Comparison of ENCODE assay signal across 1 cellular context in the genomic region with DNA sequence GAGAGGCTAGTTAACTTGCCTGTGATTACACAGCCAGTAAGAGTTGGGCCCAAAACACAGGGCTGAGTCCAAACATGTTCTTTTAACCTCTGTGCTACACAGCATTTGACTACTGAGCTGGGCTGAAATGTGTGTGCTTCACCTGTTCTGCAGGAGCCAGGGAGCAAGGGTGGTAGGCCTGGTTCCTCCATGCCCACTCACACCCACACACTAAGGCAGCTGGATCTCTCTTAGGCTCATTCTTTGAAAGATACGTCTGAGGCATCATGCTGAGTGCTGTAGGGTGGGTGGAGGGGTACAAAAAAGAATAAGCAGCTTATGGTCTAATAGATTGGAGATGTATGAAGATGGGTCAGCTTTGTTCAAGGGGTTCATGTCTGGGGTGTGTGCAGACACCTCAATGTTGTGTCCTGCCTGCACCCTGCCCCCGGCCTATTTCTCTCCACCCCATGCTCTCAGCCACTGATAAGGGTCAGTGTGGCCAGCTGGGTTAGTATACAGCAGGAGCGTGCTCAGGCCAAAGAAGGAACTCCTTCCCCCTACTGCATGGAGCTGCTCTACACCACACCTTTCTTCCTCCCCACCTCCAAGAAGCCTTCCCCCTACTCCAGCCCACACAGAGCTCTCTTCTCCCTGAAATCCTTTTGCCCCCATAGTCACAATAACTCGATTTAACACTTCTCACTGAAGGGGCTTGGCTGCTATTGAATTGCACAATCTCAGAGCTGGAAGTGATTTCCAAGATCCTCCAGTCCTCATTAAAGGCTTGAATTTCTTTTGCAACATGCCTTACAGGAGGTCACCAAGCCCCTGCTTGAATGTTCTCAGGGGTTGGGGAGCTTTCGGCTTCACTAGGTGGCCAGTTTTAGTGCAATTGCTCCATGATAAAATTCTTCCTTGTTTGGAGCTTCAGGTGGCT.
TF ChIP-seq lines count a peak whose summit lies in the region.

No MANE protein-coding gene starts in this region.

TF ChIP-seq in GM12878, 131 proteins besides CTCF, POLR2A, EP300 and RAD21:
- TF ChIP-seq TCF7 (IDR thresholded peaks at IDR 0.05; ENCODE audit: borderline replicate concordance): no peak
